In the genomic region with DNA sequence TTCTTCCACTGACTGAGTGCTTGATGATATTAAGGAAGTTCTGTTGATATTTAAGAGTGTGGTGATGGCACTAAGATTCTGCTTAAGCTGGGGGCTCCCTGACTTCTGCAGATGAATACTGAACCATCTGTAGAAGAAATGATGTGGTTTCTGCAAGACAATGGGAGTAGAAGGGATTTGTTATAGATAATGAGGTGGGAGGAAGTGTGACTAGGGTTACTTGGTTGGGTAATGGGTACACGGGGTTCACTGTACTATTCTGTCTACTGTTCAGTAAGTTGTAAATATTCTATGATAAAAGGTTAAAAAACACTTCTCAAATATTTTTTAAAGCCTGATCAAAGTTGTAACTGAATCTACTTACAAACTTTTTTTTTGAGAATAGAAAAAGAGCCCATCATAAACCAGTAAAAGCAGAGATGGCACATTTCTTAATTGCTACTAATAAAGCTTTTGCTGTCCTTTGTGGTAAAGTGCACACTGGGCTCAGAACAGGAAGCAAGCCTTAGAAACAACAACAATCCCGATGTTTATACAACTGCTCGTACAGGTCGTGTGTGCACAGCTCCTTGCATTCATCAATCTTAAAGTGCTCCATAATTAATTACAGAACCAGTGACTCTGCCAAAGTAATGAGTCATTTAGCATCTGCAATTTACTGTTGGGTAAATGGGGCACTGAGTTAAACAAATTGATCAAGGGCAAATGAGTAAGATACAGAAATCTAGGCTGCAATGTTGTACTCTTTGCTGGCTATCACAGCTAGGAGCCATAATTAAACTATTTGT, we compare ENCODE assay signal across 1 cellular context.
A peak's percentile ranks its signal among the peaks of the same experiment; 100 is the strongest.
TF ChIP-seq lines count a peak whose summit lies in the region.

No MANE protein-coding gene starts in this region.

TF ChIP-seq in HEK293, 187 proteins besides CTCF, POLR2A, EP300 and RAD21 (continued from another document and continues in another):
- TF ChIP-seq, protein P1, sequence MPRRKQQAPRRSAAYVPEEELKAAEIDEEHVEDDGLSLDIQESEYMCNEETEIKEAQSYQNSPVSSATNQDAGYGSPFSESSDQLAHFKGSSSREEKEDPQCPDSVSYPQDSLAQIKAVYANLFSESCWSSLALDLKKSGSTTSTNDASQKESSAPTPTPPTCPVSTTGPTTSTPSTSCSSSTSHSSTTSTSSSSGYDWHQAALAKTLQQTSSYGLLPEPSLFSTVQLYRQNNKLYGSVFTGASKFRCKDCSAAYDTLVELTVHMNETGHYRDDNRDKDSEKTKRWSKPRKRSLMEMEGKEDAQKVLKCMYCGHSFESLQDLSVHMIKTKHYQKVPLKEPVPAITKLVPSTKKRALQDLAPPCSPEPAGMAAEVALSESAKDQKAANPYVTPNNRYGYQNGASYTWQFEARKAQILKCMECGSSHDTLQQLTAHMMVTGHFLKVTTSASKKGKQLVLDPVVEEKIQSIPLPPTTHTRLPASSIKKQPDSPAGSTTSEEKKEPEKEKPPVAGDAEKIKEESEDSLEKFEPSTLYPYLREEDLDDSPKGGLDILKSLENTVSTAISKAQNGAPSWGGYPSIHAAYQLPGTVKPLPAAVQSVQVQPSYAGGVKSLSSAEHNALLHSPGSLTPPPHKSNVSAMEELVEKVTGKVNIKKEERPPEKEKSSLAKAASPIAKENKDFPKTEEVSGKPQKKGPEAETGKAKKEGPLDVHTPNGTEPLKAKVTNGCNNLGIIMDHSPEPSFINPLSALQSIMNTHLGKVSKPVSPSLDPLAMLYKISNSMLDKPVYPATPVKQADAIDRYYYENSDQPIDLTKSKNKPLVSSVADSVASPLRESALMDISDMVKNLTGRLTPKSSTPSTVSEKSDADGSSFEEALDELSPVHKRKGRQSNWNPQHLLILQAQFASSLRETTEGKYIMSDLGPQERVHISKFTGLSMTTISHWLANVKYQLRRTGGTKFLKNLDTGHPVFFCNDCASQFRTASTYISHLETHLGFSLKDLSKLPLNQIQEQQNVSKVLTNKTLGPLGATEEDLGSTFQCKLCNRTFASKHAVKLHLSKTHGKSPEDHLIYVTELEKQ (tag by site-specific recombination; IDR thresholded peaks at IDR 0.05; ENCODE audit: borderline replicate concordance), result peak; percentile 64
- no peak for TF ChIP-seq ZNF707 (tag by site-specific recombination; IDR thresholded peaks at IDR 0.05)
- TF ChIP-seq ZNF544 (tag by site-specific recombination; IDR thresholded peaks at IDR 0.05), result no peak
- TF ChIP-seq ZNF48 (tag by site-specific recombination; IDR thresholded peaks at IDR 0.05), result no peak
- TF ChIP-seq ZNF114 (tag by site-specific recombination; IDR thresholded peaks at IDR 0.05), result no peak
- TF ChIP-seq ZNF37A (tag by site-specific recombination; IDR thresholded peaks at IDR 0.05), result no peak
- TF ChIP-seq ZNF510 (tag by site-specific recombination; IDR thresholded peaks at IDR 0.05; ENCODE audit: insufficient replicate concordance), result no peak
- no peak for TF ChIP-seq ZNF24 (tag by site-specific recombination; IDR thresholded peaks at IDR 0.05)
- no peak for TF ChIP-seq ZNF677 (tag by site-specific recombination; IDR thresholded peaks at IDR 0.05)
- no peak for TF ChIP-seq HOXC10 (CRISPR knock-in tag; IDR thresholded peaks at IDR 0.05)
- no peak for TF ChIP-seq ZNF239 (tag by site-specific recombination; IDR thresholded peaks at IDR 0.05)
- TF ChIP-seq ZNF335 (tag by site-specific recombination; conservative IDR thresholded peaks at IDR 0.05), result no peak
- TF ChIP-seq, protein P2, sequence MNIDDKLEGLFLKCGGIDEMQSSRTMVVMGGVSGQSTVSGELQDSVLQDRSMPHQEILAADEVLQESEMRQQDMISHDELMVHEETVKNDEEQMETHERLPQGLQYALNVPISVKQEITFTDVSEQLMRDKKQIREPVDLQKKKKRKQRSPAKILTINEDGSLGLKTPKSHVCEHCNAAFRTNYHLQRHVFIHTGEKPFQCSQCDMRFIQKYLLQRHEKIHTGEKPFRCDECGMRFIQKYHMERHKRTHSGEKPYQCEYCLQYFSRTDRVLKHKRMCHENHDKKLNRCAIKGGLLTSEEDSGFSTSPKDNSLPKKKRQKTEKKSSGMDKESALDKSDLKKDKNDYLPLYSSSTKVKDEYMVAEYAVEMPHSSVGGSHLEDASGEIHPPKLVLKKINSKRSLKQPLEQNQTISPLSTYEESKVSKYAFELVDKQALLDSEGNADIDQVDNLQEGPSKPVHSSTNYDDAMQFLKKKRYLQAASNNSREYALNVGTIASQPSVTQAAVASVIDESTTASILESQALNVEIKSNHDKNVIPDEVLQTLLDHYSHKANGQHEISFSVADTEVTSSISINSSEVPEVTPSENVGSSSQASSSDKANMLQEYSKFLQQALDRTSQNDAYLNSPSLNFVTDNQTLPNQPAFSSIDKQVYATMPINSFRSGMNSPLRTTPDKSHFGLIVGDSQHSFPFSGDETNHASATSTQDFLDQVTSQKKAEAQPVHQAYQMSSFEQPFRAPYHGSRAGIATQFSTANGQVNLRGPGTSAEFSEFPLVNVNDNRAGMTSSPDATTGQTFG (tag by site-specific recombination; IDR thresholded peaks at IDR 0.05; ENCODE audit: borderline replicate concordance), result no peak
- TF ChIP-seq MEIS1 (CRISPR knock-in tag; IDR thresholded peaks at IDR 0.05; ENCODE audit: borderline replicate concordance), result no peak
- TF ChIP-seq ZNF223 (tag by site-specific recombination; IDR thresholded peaks at IDR 0.05), result no peak
- TF ChIP-seq PRDM10 (tag by site-specific recombination; IDR thresholded peaks at IDR 0.05), result no peak
- TF ChIP-seq ZNF530 (tag by site-specific recombination; IDR thresholded peaks at IDR 0.05; ENCODE audit: low read depth), result no peak
- TF ChIP-seq ZNF2 (tag by site-specific recombination; IDR thresholded peaks at IDR 0.05), result no peak
- no peak for TF ChIP-seq PATZ1 (tag by site-specific recombination; IDR thresholded peaks at IDR 0.05)
- TF ChIP-seq OSR2 (tag by site-specific recombination; IDR thresholded peaks at IDR 0.05), result peak; percentile 85
- TF ChIP-seq ZNF837 (tag by site-specific recombination; IDR thresholded peaks at IDR 0.05), result no peak
- TF ChIP-seq, protein P3, sequence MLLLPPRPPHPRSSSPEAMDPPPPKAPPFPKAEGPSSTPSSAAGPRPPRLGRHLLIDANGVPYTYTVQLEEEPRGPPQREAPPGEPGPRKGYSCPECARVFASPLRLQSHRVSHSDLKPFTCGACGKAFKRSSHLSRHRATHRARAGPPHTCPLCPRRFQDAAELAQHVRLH (tag by site-specific recombination; IDR thresholded peaks at IDR 0.05), result no peak
- no peak for TF ChIP-seq OVOL3 (tag by site-specific recombination; IDR thresholded peaks at IDR 0.05)
- TF ChIP-seq ZNF416 (tag by site-specific recombination; IDR thresholded peaks at IDR 0.05), result no peak
- no peak for TF ChIP-seq ATF2 (tag by site-specific recombination; IDR thresholded peaks at IDR 0.05; ENCODE audit: low read depth)
- TF ChIP-seq BCL6B (tag by site-specific recombination; IDR thresholded peaks at IDR 0.05), result no peak
- TF ChIP-seq ZNF266 (tag by site-specific recombination; IDR thresholded peaks at IDR 0.05; ENCODE audit: low read depth), result no peak
- 0 out of 2 replicates have a peak, but pooled peaks have one; percentile 41 for TF ChIP-seq PRDM6 (tag by site-specific recombination; IDR thresholded peaks at IDR 0.05)
- TF ChIP-seq IKZF3 (tag by site-specific recombination; IDR thresholded peaks at IDR 0.05), result peak; percentile 42; the same call in 1 of the 2 replicates
- no peak for TF ChIP-seq YY1 (tag by site-specific recombination; IDR thresholded peaks at IDR 0.05)
- TF ChIP-seq ZNF132 (tag by site-specific recombination; IDR thresholded peaks at IDR 0.05; ENCODE audit: borderline replicate concordance), result no peak
- TF ChIP-seq ZSCAN30 (tag by site-specific recombination; IDR thresholded peaks at IDR 0.05), result peak; percentile 66; the same call in 1 of the 2 replicates
- TF ChIP-seq ZNF654 (tag by site-specific recombination; IDR thresholded peaks at IDR 0.05; ENCODE audit: low read depth), result no peak
- no peak for TF ChIP-seq ZNF561 (tag by site-specific recombination; IDR thresholded peaks at IDR 0.05; ENCODE audit: borderline replicate concordance)
- TF ChIP-seq ZBTB17 (tag by site-specific recombination; IDR thresholded peaks at IDR 0.05), result 0 out of 2 replicates have a peak, but pooled peaks have one; percentile 28
- TF ChIP-seq INSM2 (tag by site-specific recombination; IDR thresholded peaks at IDR 0.05), result 0 out of 2 replicates have a peak, but pooled peaks have one; percentile 50
- peak; percentile 25; the same call in 1 of the 2 replicates for TF ChIP-seq ZNF660 (tag by site-specific recombination; IDR thresholded peaks at IDR 0.05)
- no peak for TF ChIP-seq ZNF76 (tag by site-specific recombination; IDR thresholded peaks at IDR 0.05; ENCODE audit: borderline replicate concordance, low read depth)
- no peak for TF ChIP-seq ZNF138 (tag by site-specific recombination; IDR thresholded peaks at IDR 0.05; ENCODE audit: borderline replicate concordance)
- TF ChIP-seq ZNF211 (tag by site-specific recombination; IDR thresholded peaks at IDR 0.05; ENCODE audit: low read depth), result no peak
